ENCODE assay signal across 8 cellular contexts in the genomic region with DNA sequence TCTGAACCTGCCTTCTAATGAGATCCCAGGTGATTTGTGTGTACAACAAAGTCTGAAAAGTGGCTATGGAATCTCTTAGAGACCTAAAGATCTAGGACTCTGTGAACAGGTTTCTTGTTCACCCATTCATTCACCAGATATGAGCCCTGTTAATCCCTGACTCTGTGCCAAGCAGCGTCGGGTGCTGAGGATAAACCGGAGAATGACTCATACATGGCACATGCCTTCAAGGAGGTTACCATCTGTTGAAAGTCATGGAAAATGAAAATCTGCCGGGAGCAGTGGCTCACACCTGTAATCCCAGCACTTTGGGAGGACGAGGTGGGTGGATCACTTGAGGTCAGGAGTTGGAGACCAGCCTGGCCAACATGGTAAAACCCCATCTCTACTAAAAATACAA.
DNase-seq lines count a peak whose midpoint lies in the region; ATAC-seq, FAIRE-seq and TF ChIP-seq lines count a peak whose summit lies in the region.
"Not testable (repeated sequence)": the region's sequence is repeated elsewhere in the genome, so short reads cannot be mapped to it uniquely, and the experiment has no call there.

No MANE protein-coding gene starts in this region.

- DNase-seq in A673 (ENCODE audit: low spot score) (peak; percentile 73), GM03348 (ENCODE audit: low spot score) (peak; percentile 35), HS-27A (ENCODE audit: low read depth) (peak; percentile 49), NCI-H226 (peak; percentile 64), RPMI7951 (ENCODE audit: low read depth) (peak; percentile 81), astrocyte (ENCODE audit: low read depth) (peak; percentile 57), fibroblast of mammary gland (ENCODE audit: low read depth) (peak; percentile 81)
- DNase-seq in mucosa of descending colon: not testable (repeated sequence)

- not testable (repeated sequence) for H3K9me3 ChIP-seq in A673 (ENCODE audit: low read depth, low read length, poor library complexity, severe bottlenecking); astrocyte (ENCODE audit: insufficient read depth, low read depth, low read length); mucosa of descending colon

- not testable (repeated sequence) for H3K4me3 ChIP-seq in A673 (ENCODE audit: low read depth, low read length, poor library complexity, severe bottlenecking); astrocyte (ENCODE audit: insufficient read depth, low read depth, low read length); fibroblast of mammary gland (ENCODE audit: control insufficient read depth, low read depth, low read length); mucosa of descending colon

- H3K36me3 ChIP-seq in A673 (ENCODE audit: insufficient read depth, low read length, poor library complexity, severe bottlenecking); astrocyte (ENCODE audit: insufficient read depth, low read length); mucosa of descending colon (ENCODE audit: low read depth): not testable (repeated sequence)

- not testable (repeated sequence) for H4K20me1 ChIP-seq in astrocyte (ENCODE audit: insufficient read depth, low read length)

- not testable (repeated sequence) for H3K27me3 Mint-ChIP-seq in astrocyte (ENCODE audit: low read depth, unreplicated experiment)

- not testable (repeated sequence) for H3K36me3 Mint-ChIP-seq in astrocyte (ENCODE audit: low read depth, unreplicated experiment)

- not testable (repeated sequence) for H3K79me2 ChIP-seq in astrocyte (ENCODE audit: insufficient read depth, low read length)

- H3K4me2 ChIP-seq in astrocyte (ENCODE audit: low read length): not testable (repeated sequence)

- not testable (repeated sequence) for FAIRE-seq in astrocyte (lab: Jason Lieb, UNC)

- not testable (repeated sequence) for H3K27ac Mint-ChIP-seq in astrocyte (ENCODE audit: unreplicated experiment)

- H2AFZ ChIP-seq in astrocyte (ENCODE audit: low read depth, low read length): not testable (repeated sequence)

- H3K27ac ChIP-seq in A673 (ENCODE audit: low read depth, low read length, poor library complexity, severe bottlenecking); astrocyte (ENCODE audit: low read depth, low read length): not testable (repeated sequence)

- not testable (repeated sequence) for H3K9me3 Mint-ChIP-seq in astrocyte (ENCODE audit: unreplicated experiment)

- TF ChIP-seq CTCF in A673 (conservative IDR thresholded peaks at IDR 0.05; ENCODE audit: low read depth, low read length); astrocyte (IDR thresholded peaks at IDR 0.05; ENCODE audit: insufficient read depth, low read depth, low read length); fibroblast of mammary gland (conservative IDR thresholded peaks at IDR 0.05; ENCODE audit: control insufficient read depth, insufficient read depth, low read depth, low read length); mucosa of descending colon (IDR thresholded peaks at IDR 0.05): not testable (repeated sequence)

- H3K4me3 Mint-ChIP-seq in astrocyte (ENCODE audit: unreplicated experiment): not testable (repeated sequence)

- intact Hi-C loops in A673 (cut with micrococcal nuclease; ENCODE audit: unreplicated experiment); mucosa of descending colon (cut with DNase I, micrococcal nuclease): not testable (repeated sequence)

- H3K4me1 Mint-ChIP-seq in astrocyte (ENCODE audit: low read depth, unreplicated experiment): not testable (repeated sequence)

- ATAC-seq in mucosa of descending colon: peak; percentile 9

- H3K27me3 ChIP-seq in A673 (replicated peaks; ENCODE audit: insufficient read depth, low read depth, low read length, poor library complexity); astrocyte (ENCODE audit: insufficient read depth, low read length): not testable (repeated sequence)

- BruUV-seq in A673 (replicated peaks; lab: Mats Ljungman, UMichigan): not testable (repeated sequence)

- POLR2A ChIA-PET in A673 (lab: Charles Lee; ENCODE audit: low non-redundant PET): not testable (repeated sequence)

- peaks cover 10% of the 10 kb centered on the region for H3K4me1 ChIP-seq in A673 (ENCODE audit: insufficient read depth, low read length, poor library complexity, severe bottlenecking)
- H3K4me1 ChIP-seq in astrocyte (ENCODE audit: insufficient read depth, low read length); mucosa of descending colon (ENCODE audit: low read depth): not testable (repeated sequence)

- not testable (repeated sequence) for H3K9ac ChIP-seq in astrocyte (ENCODE audit: low read length)

- CTCF ChIA-PET in A673 (lab: Charles Lee): not testable (repeated sequence)
